ENCODE assay signal across 8 cellular contexts in the genomic region with DNA sequence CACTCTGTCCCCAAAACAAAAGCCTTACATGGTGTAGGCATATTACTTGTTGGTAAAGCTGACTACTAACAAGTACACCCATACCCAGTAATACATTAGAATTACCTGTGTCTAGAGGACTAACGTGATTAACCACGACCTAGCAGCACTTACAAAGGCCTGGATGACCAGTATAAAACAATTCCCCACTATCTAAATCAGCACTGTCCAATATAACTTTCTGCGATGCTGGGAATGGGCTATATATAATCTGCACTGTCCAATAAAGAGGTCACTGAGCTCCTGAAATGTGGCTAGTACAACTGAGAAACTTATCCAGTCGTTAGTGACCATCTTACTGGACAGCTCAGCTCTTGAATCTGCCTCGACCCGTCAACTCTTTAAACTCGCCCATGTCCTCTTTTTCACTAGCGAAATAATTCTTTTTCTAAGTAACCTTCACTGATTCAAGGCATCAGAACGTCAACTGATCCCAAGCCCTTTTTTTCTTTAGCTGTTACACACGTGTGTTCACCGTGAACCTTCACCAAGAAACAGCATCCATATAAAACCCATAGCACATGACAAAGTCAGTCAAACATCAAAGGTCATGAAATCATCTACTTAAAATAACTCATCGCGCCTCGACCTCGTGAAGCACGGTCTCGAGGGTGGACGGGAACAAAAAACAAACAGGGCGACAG. TPM values are rescaled to one million over a fixed set of nuclear protein-coding genes. Genes with fewer than 3 reads are reported as not detected.
DNase-seq lines count a peak whose midpoint lies in the region; ATAC-seq and TF ChIP-seq lines count a peak whose summit lies in the region.

No MANE protein-coding gene starts in this region.

- H2AFZ ChIP-seq in GM23338 (peak overlapping the region; percentile 61; the same call in 1 of the 2 replicates), SU-DHL-6 (ENCODE audit: low read depth, low read length, severe bottlenecking) (peak overlapping the region; percentile 10)

- ATAC-seq in GM23338 (no peak), HG03039 (IDR thresholded peaks at IDR 0.05; ENCODE audit: unreplicated experiment) (no peak)

- H3K9me3 Mint-ChIP-seq in GM23338: no peaks in the 10 kb centered on the region; the same call in 2 of the 3 replicates

- H3K9me2 ChIP-seq in GM23338 (ENCODE audit: insufficient read depth) (no peaks in the 10 kb centered on the region), SU-DHL-6 (replicated peaks; ENCODE audit: insufficient read depth, low read length) (no peaks in the 10 kb centered on the region)

- peaks cover 37% of the 10 kb centered on the region for H3K4me1 Mint-ChIP-seq in GM23338

- H3K79me2 ChIP-seq in GM23338 (replicated peaks; ENCODE audit: insufficient read depth) (peaks cover 47% of the 10 kb centered on the region), SU-DHL-6 (ENCODE audit: insufficient read depth, low read length) (no peaks in the 10 kb centered on the region)

- H3K4me2 ChIP-seq in BLaER1 (peak overlapping the region; percentile 92), GM23338 (peak overlapping the region; percentile 87), SU-DHL-6 (ENCODE audit: low read depth, low read length, poor library complexity, severe bottlenecking) (peak overlapping the region; percentile 69)

- H3K36me3 ChIP-seq in BLaER1 (no peaks in the 10 kb centered on the region), GM23338 (ENCODE audit: insufficient read depth) (no peaks in the 10 kb centered on the region), SU-DHL-6 (ENCODE audit: low read length) (no peaks in the 10 kb centered on the region)

- no peaks in the 10 kb centered on the region for H3K36me3 Mint-ChIP-seq in GM23338 (ENCODE audit: low read depth)

- peaks cover 8% of the 10 kb centered on the region for H3K27me3 Mint-ChIP-seq in GM23338 (ENCODE audit: insufficient read depth, low read depth, poor library complexity)

- TF ChIP-seq CTCF in GM23338 (conservative IDR thresholded peaks at IDR 0.05; ENCODE audit: low read depth in 2 of 2): no peak
- TF ChIP-seq CTCF in SU-DHL-6 (IDR thresholded peaks at IDR 0.05; ENCODE audit: insufficient read depth, low read length, poor library complexity, severe bottlenecking): no peak
- TF ChIP-seq CTCF in fibroblast of mammary gland (conservative IDR thresholded peaks at IDR 0.05; ENCODE audit: control insufficient read depth, insufficient read depth, low read depth, low read length): no peak

- peaks cover 4% of the 10 kb centered on the region for H3K9me3 ChIP-seq in BLaER1
- no peaks in the 10 kb centered on the region for H3K9me3 ChIP-seq in SU-DHL-6 (ENCODE audit: insufficient read depth, low read length)

- H4K20me1 ChIP-seq in BLaER1 (peaks cover 8% of the 10 kb centered on the region; the same call in 1 of the 2 replicates), GM23338 (replicated peaks; ENCODE audit: insufficient read depth) (peaks cover 3% of the 10 kb centered on the region; the same call in 1 of the 2 replicates), SU-DHL-6 (ENCODE audit: low read depth, low read length) (no peaks in the 10 kb centered on the region)

- H3K27ac ChIP-seq in BLaER1 (peak overlapping the region; percentile 93), GM23338 (ENCODE audit: low read depth) (peak overlapping the region; percentile 88), SU-DHL-6 (ENCODE audit: low read depth, low read length) (0 out of 2 replicates have a peak overlapping the region, but pooled peaks have one; percentile 8)

- H3K27ac Mint-ChIP-seq in GM23338: peak overlapping the region; percentile 81

- DNase-seq in GM23338 (ENCODE audit: low spot score): no peak
- peak; percentile 57 for DNase-seq in fibroblast of mammary gland (ENCODE audit: low read depth)
- DNase-seq in pons (ENCODE audit: low spot score): peak; percentile 81
- no peak for DNase-seq in globus pallidus (ENCODE audit: low spot score)
- DNase-seq in SKM-1 (lab: John Stamatoyannopoulos, UW; ENCODE audit: unreplicated experiment): no peak

- H3K4me1 ChIP-seq in BLaER1 (peaks cover 44% of the 10 kb centered on the region), GM23338 (ENCODE audit: insufficient read depth) (peaks cover 27% of the 10 kb centered on the region)

- H3K4me3 ChIP-seq in BLaER1 (peak overlapping the region; percentile 84), GM23338 (peak overlapping the region; percentile 79), SU-DHL-6 (ENCODE audit: insufficient read depth, low read length, poor library complexity, severe bottlenecking) (peak overlapping the region; percentile 57), fibroblast of mammary gland (ENCODE audit: control insufficient read depth, low read depth, low read length) (peak overlapping the region; percentile 62)

- H3F3A ChIP-seq in GM23338 (replicated peaks; ENCODE audit: low read depth): peaks cover 7% of the 10 kb centered on the region; the same call in 1 of the 2 replicates
- peaks cover 6% of the 10 kb centered on the region for H3F3A ChIP-seq in SU-DHL-6 (ENCODE audit: insufficient read depth)

- H3K9ac ChIP-seq in BLaER1 (peak overlapping the region; percentile 87), SU-DHL-6 (ENCODE audit: low read length) (peak overlapping the region; percentile 75)

- H3K4me3 Mint-ChIP-seq in GM23338: peak overlapping the region; percentile 87

- no peaks in the 10 kb centered on the region for H3K27me3 ChIP-seq in BLaER1
- no peaks in the 10 kb centered on the region for H3K27me3 ChIP-seq in GM23338 (ENCODE audit: insufficient read depth)
- no peaks in the 10 kb centered on the region for H3K27me3 ChIP-seq in SU-DHL-6 (ENCODE audit: low read length)

TF ChIP-seq in GM23338, 12 proteins besides CTCF, POLR2A, EP300 and RAD21 (continues in another document):
- TF ChIP-seq JUNB (IDR thresholded peaks at IDR 0.05; ENCODE audit: unreplicated experiment): no peak
- TF ChIP-seq, protein P1, sequence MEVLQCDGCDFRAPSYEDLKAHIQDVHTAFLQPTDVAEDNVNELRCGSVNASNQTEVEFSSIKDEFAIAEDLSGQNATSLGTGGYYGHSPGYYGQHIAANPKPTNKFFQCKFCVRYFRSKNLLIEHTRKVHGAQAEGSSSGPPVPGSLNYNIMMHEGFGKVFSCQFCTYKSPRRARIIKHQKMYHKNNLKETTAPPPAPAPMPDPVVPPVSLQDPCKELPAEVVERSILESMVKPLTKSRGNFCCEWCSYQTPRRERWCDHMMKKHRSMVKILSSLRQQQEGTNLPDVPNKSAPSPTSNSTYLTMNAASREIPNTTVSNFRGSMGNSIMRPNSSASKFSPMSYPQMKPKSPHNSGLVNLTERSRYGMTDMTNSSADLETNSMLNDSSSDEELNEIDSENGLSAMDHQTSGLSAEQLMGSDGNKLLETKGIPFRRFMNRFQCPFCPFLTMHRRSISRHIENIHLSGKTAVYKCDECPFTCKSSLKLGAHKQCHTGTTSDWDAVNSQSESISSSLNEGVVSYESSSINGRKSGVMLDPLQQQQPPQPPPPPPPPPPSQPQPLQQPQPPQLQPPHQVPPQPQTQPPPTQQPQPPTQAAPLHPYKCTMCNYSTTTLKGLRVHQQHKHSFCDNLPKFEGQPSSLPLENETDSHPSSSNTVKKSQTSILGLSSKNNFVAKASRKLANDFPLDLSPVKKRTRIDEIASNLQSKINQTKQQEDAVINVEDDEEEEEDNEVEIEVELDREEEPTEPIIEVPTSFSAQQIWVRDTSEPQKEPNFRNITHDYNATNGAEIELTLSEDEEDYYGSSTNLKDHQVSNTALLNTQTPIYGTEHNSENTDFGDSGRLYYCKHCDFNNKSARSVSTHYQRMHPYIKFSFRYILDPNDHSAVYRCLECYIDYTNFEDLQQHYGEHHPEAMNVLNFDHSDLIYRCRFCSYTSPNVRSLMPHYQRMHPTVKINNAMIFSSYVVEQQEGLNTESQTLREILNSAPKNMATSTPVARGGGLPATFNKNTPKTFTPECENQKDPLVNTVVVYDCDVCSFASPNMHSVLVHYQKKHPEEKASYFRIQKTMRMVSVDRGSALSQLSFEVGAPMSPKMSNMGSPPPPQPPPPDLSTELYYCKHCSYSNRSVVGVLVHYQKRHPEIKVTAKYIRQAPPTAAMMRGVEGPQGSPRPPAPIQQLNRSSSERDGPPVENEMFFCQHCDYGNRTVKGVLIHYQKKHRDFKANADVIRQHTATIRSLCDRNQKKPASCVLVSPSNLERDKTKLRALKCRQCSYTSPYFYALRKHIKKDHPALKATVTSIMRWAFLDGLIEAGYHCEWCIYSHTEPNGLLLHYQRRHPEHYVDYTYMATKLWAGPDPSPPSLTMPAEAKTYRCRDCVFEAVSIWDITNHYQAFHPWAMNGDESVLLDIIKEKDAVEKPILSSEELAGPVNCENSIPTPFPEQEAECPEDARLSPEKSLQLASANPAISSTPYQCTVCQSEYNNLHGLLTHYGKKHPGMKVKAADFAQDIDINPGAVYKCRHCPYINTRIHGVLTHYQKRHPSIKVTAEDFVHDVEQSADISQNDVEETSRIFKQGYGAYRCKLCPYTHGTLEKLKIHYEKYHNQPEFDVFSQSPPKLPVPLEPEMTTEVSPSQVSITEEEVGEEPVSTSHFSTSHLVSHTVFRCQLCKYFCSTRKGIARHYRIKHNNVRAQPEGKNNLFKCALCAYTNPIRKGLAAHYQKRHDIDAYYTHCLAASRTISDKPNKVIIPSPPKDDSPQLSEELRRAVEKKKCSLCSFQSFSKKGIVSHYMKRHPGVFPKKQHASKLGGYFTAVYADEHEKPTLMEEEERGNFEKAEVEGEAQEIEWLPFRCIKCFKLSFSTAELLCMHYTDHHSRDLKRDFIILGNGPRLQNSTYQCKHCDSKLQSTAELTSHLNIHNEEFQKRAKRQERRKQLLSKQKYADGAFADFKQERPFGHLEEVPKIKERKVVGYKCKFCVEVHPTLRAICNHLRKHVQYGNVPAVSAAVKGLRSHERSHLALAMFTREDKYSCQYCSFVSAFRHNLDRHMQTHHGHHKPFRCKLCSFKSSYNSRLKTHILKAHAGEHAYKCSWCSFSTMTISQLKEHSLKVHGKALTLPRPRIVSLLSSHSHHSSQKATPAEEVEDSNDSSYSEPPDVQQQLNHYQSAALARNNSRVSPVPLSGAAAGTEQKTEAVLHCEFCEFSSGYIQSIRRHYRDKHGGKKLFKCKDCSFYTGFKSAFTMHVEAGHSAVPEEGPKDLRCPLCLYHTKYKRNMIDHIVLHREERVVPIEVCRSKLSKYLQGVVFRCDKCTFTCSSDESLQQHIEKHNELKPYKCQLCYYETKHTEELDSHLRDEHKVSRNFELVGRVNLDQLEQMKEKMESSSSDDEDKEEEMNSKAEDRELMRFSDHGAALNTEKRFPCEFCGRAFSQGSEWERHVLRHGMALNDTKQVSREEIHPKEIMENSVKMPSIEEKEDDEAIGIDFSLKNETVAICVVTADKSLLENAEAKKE (CRISPR knock-in tag; IDR thresholded peaks at IDR 0.05): no peak

RNA-seq across cellular contexts. Expression of gene CIPC, which starts 0.9 kb away (rescaled TPM):
- total RNA-seq in GM23338 (2014; rRNA removed; shearing (Covaris generic)): 33.7 and 36.9 TPM in 2 replicates
- 7.3 and 8.1 TPM in 2 replicates for polyA plus RNA-seq in GM23338 (2016; fragmentation: Nextera tagmentation; extraction: Ambion mirVana)

RNA-seq across cellular contexts. Expression of gene ZDHHC22, which starts 44.4 kb away (rescaled TPM):
- 29.3 and 32.1 TPM in 2 replicates for total RNA-seq in GM23338 (2014; rRNA removed; shearing (Covaris generic))
- 14.7 and 17.6 TPM in 2 replicates for polyA plus RNA-seq in GM23338 (2016; fragmentation: Nextera tagmentation; extraction: Ambion mirVana)

Comparison
In these comparisons a context has a peak if more than half of its experiments do, and no peak if none do; other contexts are left out.
1. H3K27ac ChIP-seq: peak in every context shown above with its lines; median percentile 93 in BLaER1; 88 in GM23338; 8 in SU-DHL-6.
2. DNase-seq: peak in fibroblast of mammary gland (single experiment) and pons (single experiment); none in GM23338 (single experiment), globus pallidus (single experiment) and SKM-1 (single experiment).
3. Peak in every context shown above with its lines, with median percentiles within 50 percentile points of each other: H3K4me2 ChIP-seq and H3K4me3 ChIP-seq.